Comparison of ENCODE assay signal across 19 cellular contexts in the genomic region with DNA sequence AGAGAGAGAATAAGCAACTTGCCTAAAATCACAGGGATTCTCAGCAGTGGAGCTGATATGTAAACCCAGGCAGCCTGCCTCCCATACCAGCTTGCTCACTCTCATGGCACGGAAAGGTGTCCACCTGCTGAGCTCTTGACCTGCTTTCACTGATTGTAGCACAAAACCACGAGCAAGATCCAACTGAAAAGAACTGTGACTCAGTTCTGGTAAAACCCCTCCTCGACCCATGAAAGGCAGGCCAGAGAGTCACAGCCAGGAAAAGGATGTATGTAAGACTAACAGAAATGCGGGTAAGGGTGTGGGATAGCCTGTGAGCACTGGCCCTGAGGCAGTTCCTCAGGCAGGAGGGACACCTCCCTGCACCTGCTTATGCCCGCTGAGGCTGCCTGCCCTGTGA.
DNase-seq lines count a peak whose midpoint lies in the region; ATAC-seq and TF ChIP-seq lines count a peak whose summit lies in the region.
"Had no signal": no experiment of that assay in that cellular context is flagged by ENCODE, and none has a peak within 500 bp of the region (broad histone marks: within the 10 kb centered on the region; RNA-seq: fewer than 3 reads in every experiment).

No MANE protein-coding gene starts in this region.

- no peak overlapping the region for H2BK120ac ChIP-seq in trophoblast cell (ENCODE audit: insufficient read depth, low read length, poor library complexity)

- no peak overlapping the region for H4K91ac ChIP-seq in trophoblast cell (ENCODE audit: low read depth, low read length)

- H3K4me3 ChIP-seq in RWPE2 (ENCODE audit: severe bottlenecking): no peak overlapping the region
- H3K4me3 ChIP-seq in trophoblast cell (ENCODE audit: low read depth, low read length): no peak overlapping the region
- H3K4me3 ChIP-seq in WERI-Rb-1 (ENCODE audit: low read depth, low read length): no peak overlapping the region
- no peak overlapping the region for H3K4me3 ChIP-seq in foreskin fibroblast (ENCODE audit: low read depth in 1 of 2, low read length in 2 of 2)
- H3K4me3 ChIP-seq: BLaER1, GM23338 had no signal

- H3K4me1 ChIP-seq in RWPE2 (ENCODE audit: insufficient read depth, poor library complexity, severe bottlenecking) (no peaks in the 10 kb centered on the region), trophoblast cell (ENCODE audit: control insufficient read depth in 1 of 2, insufficient read depth in 2 of 2, low read length in 2 of 2) (peaks cover 0 to 2% of the 10 kb centered on the region in 2 experiments)
- H3K4me1 ChIP-seq: BLaER1, Caco-2 had no signal

- no peak overlapping the region for H3K4ac ChIP-seq in trophoblast cell (ENCODE audit: low read depth, low read length)

- no peak overlapping the region for H3K9ac ChIP-seq in trophoblast cell (ENCODE audit: low read length)
- H3K9ac ChIP-seq: BLaER1 had no signal

- no peaks in the 10 kb centered on the region for H3K36me3 ChIP-seq in RWPE2 (ENCODE audit: low read depth)
- H3K36me3 ChIP-seq in trophoblast cell (ENCODE audit: control insufficient read depth in 1 of 2, insufficient read depth in 2 of 2, low read length in 2 of 2): no peaks in the 10 kb centered on the region
- H3K36me3 ChIP-seq in WERI-Rb-1: no peaks in the 10 kb centered on the region
- H3K36me3 ChIP-seq: BLaER1 had no signal

- no peak overlapping the region for H2AK5ac ChIP-seq in trophoblast cell (ENCODE audit: low read length)

- H3K4me2 ChIP-seq in trophoblast cell (ENCODE audit: low read length): no peak overlapping the region
- H3K4me2 ChIP-seq: BLaER1, GM23338 had no signal

- H3K23ac ChIP-seq in trophoblast cell (ENCODE audit: low read length): no peak overlapping the region

- TF ChIP-seq CTCF in RWPE2 (IDR thresholded peaks at IDR 0.05; ENCODE audit: poor library complexity, severe bottlenecking) (no peak), WERI-Rb-1 (IDR thresholded peaks at IDR 0.05; ENCODE audit: low read depth, low read length) (no peak), foreskin fibroblast (IDR thresholded peaks at IDR 0.05; ENCODE audit: low read depth, low read length) (no peak)

- no peaks in the 10 kb centered on the region for H3K9me3 ChIP-seq in RWPE2 (ENCODE audit: severe bottlenecking)
- H3K9me3 ChIP-seq in trophoblast cell (ENCODE audit: insufficient read depth, low read depth, low read length): no peaks in the 10 kb centered on the region
- no peaks in the 10 kb centered on the region for H3K9me3 ChIP-seq in WERI-Rb-1 (ENCODE audit: severe bottlenecking)
- H3K9me3 ChIP-seq: Caco-2 had no signal

- H3K79me1 ChIP-seq in trophoblast cell (ENCODE audit: low read length): no peaks in the 10 kb centered on the region

- no peaks in the 10 kb centered on the region for H3K27me3 ChIP-seq in RWPE2 (ENCODE audit: insufficient read depth, poor library complexity, severe bottlenecking)
- H3K27me3 ChIP-seq in trophoblast cell (ENCODE audit: insufficient read depth, low read length): no peaks in the 10 kb centered on the region
- H3K27me3 ChIP-seq in WERI-Rb-1 (ENCODE audit: insufficient read depth, low read depth, severe bottlenecking): no peaks in the 10 kb centered on the region
- H3K27me3 ChIP-seq: BLaER1 had no signal

- H4K8ac ChIP-seq in trophoblast cell (ENCODE audit: low read depth, low read length): no peak overlapping the region

- no peak overlapping the region for H2AFZ ChIP-seq in trophoblast cell (ENCODE audit: insufficient read depth, low read length, poor library complexity)
- H2AFZ ChIP-seq: GM23338 had no signal

- no peak overlapping the region for H4K12ac ChIP-seq in trophoblast cell (ENCODE audit: low read depth, low read length)

- no peak overlapping the region for H2BK5ac ChIP-seq in trophoblast cell (ENCODE audit: low read depth, low read length, poor library complexity)

- H2BK12ac ChIP-seq in trophoblast cell (ENCODE audit: low read length): no peak overlapping the region

- WGBS in trophoblast cell (ENCODE audit: extremely low coverage, insufficient coverage, insufficient read length): no CpG with 5 or more reads among the region's 5 CpGs

- no peaks in the 10 kb centered on the region for H3K79me2 ChIP-seq in trophoblast cell (ENCODE audit: control insufficient read depth, insufficient read depth, low read length, poor library complexity)

- ATAC-seq in HG02852 (IDR thresholded peaks at IDR 0.05; ENCODE audit: unreplicated experiment) (peak; percentile 33), RWPE2 (ENCODE audit: low read depth) (0 out of 3 replicates have a peak, but pooled peaks have one; percentile 21), GM21619 (IDR thresholded peaks at IDR 0.05; ENCODE audit: unreplicated experiment) (no peak)
- ATAC-seq: CD8-positive, alpha-beta T cell; GM23338; HCT116 had no signal

- no peak overlapping the region for H3K14ac ChIP-seq in trophoblast cell (ENCODE audit: low read length)

- DNase-seq in NK-92 treated with Interleukin-12 subunit alpha and Interleukin-12 subunit beta, amount 100 ng/mL, for 24 hours (lab: John Stamatoyannopoulos, UW): peak; percentile 6
- DNase-seq in NK-92 (lab: John Stamatoyannopoulos, UW; ENCODE audit: unreplicated experiment) (no peak), RWPE2 (ENCODE audit: low spot score) (no peak), trophoblast cell (peak; percentile 86 to 88), WERI-Rb-1 (no peak), foreskin fibroblast (no peak)
- DNase-seq: Caco-2; CD4-positive, CD25-positive, alpha-beta regulatory T cell; CD8-positive, alpha-beta T cell; DMS153; DND-41; H9 had no signal

- no peak overlapping the region for H3K27ac ChIP-seq in RWPE2 (ENCODE audit: poor library complexity, severe bottlenecking)
- H3K27ac ChIP-seq in trophoblast cell (ENCODE audit: low read depth, low read length): no peak overlapping the region
- no peak overlapping the region for H3K27ac ChIP-seq in WERI-Rb-1
- H3K27ac ChIP-seq: 22Rv1, BLaER1, C4-2B had no signal

- no peak overlapping the region for H3K18ac ChIP-seq in trophoblast cell (ENCODE audit: low read length)

Comparison
In these comparisons a context has a peak if more than half of its experiments do, and no peak if none do; other contexts are left out.
1. DNase-seq: peak in NK-92 treated with Interleukin-12 subunit alpha and Interleukin-12 subunit beta, amount 100 ng/mL, for 24 hours (single experiment) and trophoblast cell (2 of 2); none in NK-92 (single experiment), RWPE2 (single experiment), WERI-Rb-1 (single experiment) and foreskin fibroblast (0 of 2).